ENCODE assay signal across 20 cellular contexts in genomic region chr7:122691569-122692235, GRCh38. TPM values are rescaled to one million over a fixed set of nuclear protein-coding genes. Genes with fewer than 3 reads are reported as not detected.
DNase-seq lines count a peak whose midpoint lies in the region; ATAC-seq and TF ChIP-seq lines count a peak whose summit lies in the region.
"Had no signal": no experiment of that assay in that cellular context is flagged by ENCODE, and none has a peak within 500 bp of the region (broad histone marks: within the 10 kb centered on the region; RNA-seq: fewer than 3 reads in every experiment).

No MANE protein-coding gene starts in this region.

- H3K4me1 ChIP-seq in right atrium auricular region (no peaks in the 10 kb centered on the region), mesenchymal stem cell (ENCODE audit: control insufficient read depth, insufficient read depth, low read depth, low read length) (no peaks in the 10 kb centered on the region)
- H3K4me1 ChIP-seq: BLaER1 had no signal

- no peak overlapping the region for H2BK15ac ChIP-seq in mesenchymal stem cell (ENCODE audit: low read depth, poor library complexity, severe bottlenecking)

- H3K4me2 ChIP-seq in mesenchymal stem cell (ENCODE audit: low read length, poor library complexity, severe bottlenecking) = no peak overlapping the region
- H3K4me2 ChIP-seq: BLaER1 had no signal

- no peak overlapping the region for H3K9ac ChIP-seq in mesenchymal stem cell (ENCODE audit: low read length)
- H3K9ac ChIP-seq: BLaER1, GM23248 had no signal

- H3K36me3 ChIP-seq in right atrium auricular region (no peaks in the 10 kb centered on the region), mesenchymal stem cell (ENCODE audit: control insufficient read depth in 1 of 2, insufficient read depth in 2 of 2, low read depth in 1 of 2, low read length in 2 of 2) (no peaks in the 10 kb centered on the region)
- H3K36me3 ChIP-seq: BLaER1 had no signal

- H3K23ac ChIP-seq in mesenchymal stem cell (ENCODE audit: low read length in 2 of 2) = no peak overlapping the region

- no peak overlapping the region for H2BK5ac ChIP-seq in mesenchymal stem cell (ENCODE audit: low read depth, low read length, poor library complexity, severe bottlenecking)

- no peak overlapping the region for H2BK120ac ChIP-seq in mesenchymal stem cell (ENCODE audit: low read depth, low read length)

- intact Hi-C loops in Right ventricle myocardium superior (cut with DNase I) = no loop called here

- no peak overlapping the region for H3K4ac ChIP-seq in mesenchymal stem cell (ENCODE audit: low read depth in 1 of 2, low read length in 2 of 2)

- H2AFZ ChIP-seq in mesenchymal stem cell (ENCODE audit: low read depth, low read length) = peak overlapping the region; percentile 24
- H2AFZ ChIP-seq: GM23248 had no signal

- no peak overlapping the region for H3K18ac ChIP-seq in mesenchymal stem cell (ENCODE audit: low read depth in 1 of 2, low read length in 2 of 2)

- H4K91ac ChIP-seq in mesenchymal stem cell (ENCODE audit: low read length) = no peak overlapping the region

- in situ Hi-C loops in G401 (cut with HindIII; ENCODE audit: low sequenced_read_pairs) = no loop called here

- H3K27me3 ChIP-seq in right atrium auricular region = no peaks in the 10 kb centered on the region
- no peaks in the 10 kb centered on the region for H3K27me3 ChIP-seq in mesenchymal stem cell (ENCODE audit: control insufficient read depth in 1 of 2, insufficient read depth in 1 of 2, low read length in 2 of 2)
- H3K27me3 ChIP-seq: BLaER1 had no signal

- H3K79me1 ChIP-seq in mesenchymal stem cell (replicated peaks; ENCODE audit: low read length, poor library complexity, severe bottlenecking) = no peaks in the 10 kb centered on the region

- H2BK12ac ChIP-seq in mesenchymal stem cell (ENCODE audit: low read length in 2 of 2) = no peak overlapping the region

- H3K9me3 ChIP-seq in right atrium auricular region (no peaks in the 10 kb centered on the region), mesenchymal stem cell (ENCODE audit: control insufficient read depth, low read length) (no peaks in the 10 kb centered on the region)

- TF ChIP-seq CTCF in right atrium auricular region (IDR thresholded peaks at IDR 0.05) = no peak

- H3K27ac ChIP-seq in right atrium auricular region (no peak overlapping the region), mesenchymal stem cell (ENCODE audit: low read length, poor library complexity, severe bottlenecking) (no peak overlapping the region)
- H3K27ac ChIP-seq: BLaER1, GM23248, HL-60 had no signal

- no peak overlapping the region for H4K8ac ChIP-seq in mesenchymal stem cell (ENCODE audit: low read length)

- H3K4me3 ChIP-seq in right atrium auricular region = no peak overlapping the region
- no peak overlapping the region for H3K4me3 ChIP-seq in mesenchymal stem cell (ENCODE audit: insufficient read depth in 1 of 2, low read depth in 1 of 2, low read length in 2 of 2)
- H3K4me3 ChIP-seq: BLaER1, GM23248 had no signal

- 91% methylated on average over 14 of the region's 14 CpGs for WGBS in mesenchymal stem cell

- no peak overlapping the region for H2AK5ac ChIP-seq in mesenchymal stem cell (ENCODE audit: low read length, severe bottlenecking)

- DNase-seq in Right ventricle myocardium superior (no peak), right atrium auricular region (ENCODE audit: low spot score) (no peak), G401 (ENCODE audit: low spot score) (peak; percentile 84), cerebellar nuclear complex (lab: John Stamatoyannopoulos, UW) (peak; percentile 34 to 51), mesenchymal stem cell (no peak), NCI-H1930 (lab: John Stamatoyannopoulos, UW) (no peak)
- DNase-seq: 8988T; CD4-positive, alpha-beta memory T cell; DMS153; DMS79; GF-D8; GM23248; HCEC 1CT; IMR-90 had no signal

- H3K14ac ChIP-seq in mesenchymal stem cell (ENCODE audit: low read length in 2 of 2) = no peak overlapping the region

- ATAC-seq in Right ventricle myocardium superior (ENCODE audit: poor library complexity) (peak; percentile 37), HG02981 (IDR thresholded peaks at IDR 0.05; ENCODE audit: unreplicated experiment) (no peak)

RNA-seq across cellular contexts. Expression of gene RNF133, which starts 7.2 kb away (rescaled TPM):
- total RNA-seq in Right ventricle myocardium superior (0.51 TPM), right atrium auricular region (1 to 10 TPM in 1 of 2 donors, not detected in 1; 1.1 TPM)
- total RNA-seq in G401 (2014; rRNA removed; shearing (Covaris generic)) = not detected in 2 replicates
- polyA plus RNA-seq in mesenchymal stem cell (2013, experiment 1 of 2) = not detected
- not detected for polyA plus RNA-seq in mesenchymal stem cell (2013, experiment 2 of 2)
- total RNA-seq: CD4-positive, alpha-beta memory T cell; Daoy; GM23248; IMR-90 had no signal
- polyA plus RNA-seq: AG04450; CD14-positive monocyte; CD4-positive, alpha-beta memory T cell; GM23248; IMR-90 had no signal

RNA-seq across cellular contexts. Expression of gene RNF148, which starts 11.0 kb away (rescaled TPM):
- total RNA-seq in Right ventricle myocardium superior = 0.22 TPM
- under 1 TPM in 1 of 2 donors, not detected in 1; 0.74 TPM for total RNA-seq in right atrium auricular region
- not detected in 2 replicates for total RNA-seq in G401 (2014; rRNA removed; shearing (Covaris generic))
- polyA plus RNA-seq in mesenchymal stem cell (2013, experiment 1 of 2) = 0.14 TPM
- 0.14 TPM for polyA plus RNA-seq in mesenchymal stem cell (2013, experiment 2 of 2)
- total RNA-seq: CD4-positive, alpha-beta memory T cell; Daoy; GM23248; IMR-90 had no signal
- polyA plus RNA-seq: AG04450; CD14-positive monocyte; CD4-positive, alpha-beta memory T cell; GM23248; IMR-90 had no signal

Comparison
In these comparisons a context has a peak if more than half of its experiments do, and no peak if none do; other contexts are left out.
1. DNase-seq: peak in G401 (single experiment) and cerebellar nuclear complex (2 of 2); none in Right ventricle myocardium superior (single experiment), right atrium auricular region (single experiment), mesenchymal stem cell (single experiment) and NCI-H1930 (0 of 2).